23 cellular contexts compared by ENCODE assay signal in the genomic region with DNA sequence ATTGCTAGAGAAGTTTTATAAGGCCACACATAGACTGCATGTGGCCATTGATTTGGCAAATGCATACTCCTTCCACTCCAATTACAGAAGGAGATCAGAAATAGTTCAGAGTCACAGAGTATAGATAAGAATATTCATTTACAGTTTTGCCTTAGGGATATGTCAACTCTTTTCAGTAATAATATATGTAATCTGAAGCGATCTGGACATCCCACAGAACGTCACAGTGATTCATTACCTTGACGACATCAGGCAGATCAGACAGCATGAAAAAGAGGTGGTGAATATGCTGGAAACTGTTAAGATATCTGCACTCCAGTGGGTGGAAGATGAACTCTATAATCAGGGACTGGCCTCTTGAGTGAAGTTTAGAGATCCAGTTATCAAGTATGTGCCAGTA.
DNase-seq lines count a peak whose midpoint lies in the region; ATAC-seq, FAIRE-seq and TF ChIP-seq lines count a peak whose summit lies in the region.
"Had no signal": no experiment of that assay in that cellular context is flagged by ENCODE, and none has a peak within 500 bp of the region (broad histone marks: within the 10 kb centered on the region; RNA-seq: fewer than 3 reads in every experiment).

No MANE protein-coding gene starts in this region.

- H3K27ac Mint-ChIP-seq in activated T-helper 2 cell treated with anti-CD3 and anti-CD28 coated beads, Interferon-gamma antibody, Interleukin-2, Interleukin-4, amounts not matched to agents 10 μg/mL and 5 μg/mL and 100 μg/mL, durations not matched to agents 14 hours and 24 hours and 36 hours, result peak overlapping the region; percentile 38

- peak; percentile 38 for DNase-seq in DMS153 treated with DMSO at 0.1 percent for 48 hours (lab: John Stamatoyannopoulos, UW; ENCODE audit: unreplicated experiment)
- no peak for DNase-seq in DMS153 (lab: John Stamatoyannopoulos, UW)
- DNase-seq in LHCN-M2 (ENCODE audit: low read depth), result peak; percentile 1
- no peak for DNase-seq in activated T-helper 2 cell treated with anti-CD3 and anti-CD28 coated beads, Interferon-gamma antibody, Interleukin-2, Interleukin-4, amounts not matched to agents 10 μg/mL and 5 μg/mL and 100 μg/mL, durations not matched to agents 14 hours and 24 hours and 36 hours (ENCODE audit: low spot score)
- DNase-seq in keratinocyte (ENCODE audit: low read depth, low spot score), result no peak
- no peak for DNase-seq in GM20000 (ENCODE audit: low spot score)
- DNase-seq in heart right ventricle, result no peak
- DNase-seq: ACHN; Caco-2; CD4-positive, alpha-beta memory T cell; GDM1; NCI-H1092; NCI-H226; NCI-H524 treated with DMSO at 0.1 percent for 48 hours; NCI-H82; Peyer's patch; SJCRH30 had no signal

- H3K9me3 ChIP-seq in keratinocyte (ENCODE audit: control insufficient read depth, low read depth, low read length) (no peaks in the 10 kb centered on the region), heart right ventricle (no peaks in the 10 kb centered on the region)
- H3K9me3 ChIP-seq: BLaER1 treated with 17β-estradiol and CSF1 and Interleukin-3, amounts not matched to agents 10 nM and 100 nM; Caco-2; Peyer's patch; SJCRH30 had no signal

- H3K27ac ChIP-seq in keratinocyte (ENCODE audit: control insufficient read depth, insufficient read depth, low read length) (no peak overlapping the region), heart right ventricle (no peak overlapping the region)
- H3K27ac ChIP-seq: 22Rv1; BLaER1 treated with 17β-estradiol and CSF1 and Interleukin-3, amounts not matched to agents 10 nM and 100 nM; Peyer's patch; SJCRH30 had no signal

- no peaks in the 10 kb centered on the region for H3K9me1 ChIP-seq in keratinocyte (ENCODE audit: control insufficient read depth, extremely low read depth, insufficient read depth, low read length)

- dilution Hi-C loops in keratinocyte (cut with MboI; ENCODE audit: extremely low pct_ligation_motif_present, low sequenced_read_pairs), result no loop called here

- no peak overlapping the region for H3K9ac ChIP-seq in keratinocyte (ENCODE audit: control insufficient read depth, extremely low read depth, insufficient read depth, low read length)
- H3K9ac ChIP-seq: BLaER1 treated with 17β-estradiol and CSF1 and Interleukin-3, amounts not matched to agents 10 nM and 100 nM had no signal

- intact Hi-C loops in activated T-helper 2 cell treated with anti-CD3 and anti-CD28 coated beads, Interferon-gamma antibody, Interleukin-2, Interleukin-4, amounts not matched to agents 10 μg/mL and 5 μg/mL and 100 μg/mL, durations not matched to agents 14 hours and 24 hours and 36 hours (cut with micrococcal nuclease), result no loop called here
- intact Hi-C loops in heart right ventricle (cut with DNase I), result no loop called here

- H3K36me3 ChIP-seq in keratinocyte (ENCODE audit: control insufficient read depth in 2 of 2, extremely low read depth in 1 of 2, insufficient read depth in 2 of 2, low read length in 2 of 2) (no peaks in the 10 kb centered on the region), heart right ventricle (peaks cover 0 to 52% (median 0%) of the 10 kb centered on the region in 9 donors)
- H3K36me3 ChIP-seq: SJCRH30 had no signal

- no peaks in the 10 kb centered on the region for H3K9me3 Mint-ChIP-seq in activated T-helper 2 cell treated with anti-CD3 and anti-CD28 coated beads, Interferon-gamma antibody, Interleukin-2, Interleukin-4, amounts not matched to agents 10 μg/mL and 5 μg/mL and 100 μg/mL, durations not matched to agents 14 hours and 24 hours and 36 hours
- H3K9me3 Mint-ChIP-seq: CD4-positive, alpha-beta memory T cell had no signal

- no peaks in the 10 kb centered on the region for H3K27me3 ChIP-seq in keratinocyte (ENCODE audit: control insufficient read depth, extremely low read depth, insufficient read depth, low read length)
- H3K27me3 ChIP-seq in heart right ventricle, result no peaks in the 10 kb centered on the region
- H3K27me3 ChIP-seq: BLaER1 treated with 17β-estradiol and CSF1 and Interleukin-3, amounts not matched to agents 10 nM and 100 nM; Peyer's patch; SJCRH30 had no signal

- no peaks in the 10 kb centered on the region for H4K20me1 ChIP-seq in keratinocyte (ENCODE audit: control insufficient read depth, extremely low read depth, insufficient read depth, low read length)
- H4K20me1 ChIP-seq: BLaER1 treated with 17β-estradiol and CSF1 and Interleukin-3, amounts not matched to agents 10 nM and 100 nM had no signal

- H2AFZ ChIP-seq in keratinocyte (ENCODE audit: control insufficient read depth, low read length), result peak overlapping the region; percentile 22

- peaks cover 9% of the 10 kb centered on the region for H3K4me1 Mint-ChIP-seq in activated T-helper 2 cell treated with anti-CD3 and anti-CD28 coated beads, Interferon-gamma antibody, Interleukin-2, Interleukin-4, amounts not matched to agents 10 μg/mL and 5 μg/mL and 100 μg/mL, durations not matched to agents 14 hours and 24 hours and 36 hours (ENCODE audit: low read depth)
- H3K4me1 Mint-ChIP-seq: CD4-positive, alpha-beta memory T cell had no signal

- no peak for TF ChIP-seq CTCF in keratinocyte (optimal IDR thresholded peaks at IDR 0.05 in 1 of 3, IDR thresholded peaks at IDR 0.05 in 1 of 3, conservative IDR thresholded peaks at IDR 0.05 in 1 of 3; ENCODE audit: extremely low read depth in 1 of 3, insufficient read depth in 2 of 3, low read length in 3 of 3)
- TF ChIP-seq CTCF in GM20000 (IDR thresholded peaks at IDR 0.05; ENCODE audit: extremely low read depth, missing control alignments), result no peak
- no peak for TF ChIP-seq CTCF in heart right ventricle (IDR thresholded peaks at IDR 0.05)

- ATAC-seq in heart right ventricle, result no peak
- ATAC-seq in HG02852 (IDR thresholded peaks at IDR 0.05; ENCODE audit: unreplicated experiment), result no peak
- ATAC-seq: HepG2, K562 had no signal

- H3K36me3 Mint-ChIP-seq in activated T-helper 2 cell treated with anti-CD3 and anti-CD28 coated beads, Interferon-gamma antibody, Interleukin-2, Interleukin-4, amounts not matched to agents 10 μg/mL and 5 μg/mL and 100 μg/mL, durations not matched to agents 14 hours and 24 hours and 36 hours (ENCODE audit: low read depth), result peaks cover 5% of the 10 kb centered on the region

- H3K79me2 ChIP-seq in keratinocyte (ENCODE audit: control insufficient read depth, insufficient read depth, low read length), result no peaks in the 10 kb centered on the region

- 90 to 91% methylated on average over 3 of the region's 3 CpGs for WGBS in heart right ventricle, 2 donors

- H3K4me3 ChIP-seq in keratinocyte (ENCODE audit: control insufficient read depth in 2 of 3, extremely low read depth in 1 of 3, insufficient read depth in 2 of 3, low read depth in 1 of 3, low read length in 3 of 3), result no peak overlapping the region
- no peak overlapping the region for H3K4me3 ChIP-seq in heart right ventricle
- H3K4me3 ChIP-seq: BLaER1 treated with 17β-estradiol and CSF1 and Interleukin-3, amounts not matched to agents 10 nM and 100 nM; K562; Peyer's patch; SJCRH30 had no signal

- no peak overlapping the region for H3K4me3 Mint-ChIP-seq in activated T-helper 2 cell treated with anti-CD3 and anti-CD28 coated beads, Interferon-gamma antibody, Interleukin-2, Interleukin-4, amounts not matched to agents 10 μg/mL and 5 μg/mL and 100 μg/mL, durations not matched to agents 14 hours and 24 hours and 36 hours (ENCODE audit: low read depth)
- H3K4me3 Mint-ChIP-seq: CD4-positive, alpha-beta memory T cell had no signal

- H3K27me3 Mint-ChIP-seq in activated T-helper 2 cell treated with anti-CD3 and anti-CD28 coated beads, Interferon-gamma antibody, Interleukin-2, Interleukin-4, amounts not matched to agents 10 μg/mL and 5 μg/mL and 100 μg/mL, durations not matched to agents 14 hours and 24 hours and 36 hours (ENCODE audit: low read depth), result no peaks in the 10 kb centered on the region
- H3K27me3 Mint-ChIP-seq: CD4-positive, alpha-beta memory T cell had no signal

- no peak for FAIRE-seq in keratinocyte (lab: Jason Lieb, UNC)
- FAIRE-seq: GM19239, HepG2, K562 had no signal

- H3K4me1 ChIP-seq in keratinocyte (ENCODE audit: control insufficient read depth, extremely low read depth, insufficient read depth, low read length) (no peaks in the 10 kb centered on the region), heart right ventricle (no peaks in the 10 kb centered on the region)
- H3K4me1 ChIP-seq: BLaER1 treated with 17β-estradiol and CSF1 and Interleukin-3, amounts not matched to agents 10 nM and 100 nM; Caco-2; Peyer's patch; SJCRH30 had no signal

- H3K4me2 ChIP-seq in keratinocyte (ENCODE audit: control insufficient read depth, extremely low read depth, insufficient read depth, low read depth, low read length), result no peak overlapping the region
- H3K4me2 ChIP-seq: BLaER1 treated with 17β-estradiol and CSF1 and Interleukin-3, amounts not matched to agents 10 nM and 100 nM had no signal

Comparison
In these comparisons a context has a peak if more than half of its experiments do, and no peak if none do; other contexts are left out.
1. DNase-seq: peak in DMS153 treated with DMSO at 0.1 percent for 48 hours (single experiment) and LHCN-M2 (single experiment); none in DMS153 (single experiment), activated T-helper 2 cell treated with anti-CD3 and anti-CD28 coated beads, Interferon-gamma antibody, Interleukin-2, Interleukin-4, amounts not matched to agents 10 μg/mL and 5 μg/mL and 100 μg/mL, durations not matched to agents 14 hours and 24 hours and 36 hours (single experiment), keratinocyte (single experiment), GM20000 (single experiment) and heart right ventricle (0 of 2).